ENCODE assay signal across 1 cellular context in genomic region chr3:171935261-171936123, GRCh38.
TF ChIP-seq lines count a peak whose summit lies in the region.

No MANE protein-coding gene starts in this region.

TF ChIP-seq in A549, 52 proteins besides CTCF, POLR2A, EP300 and RAD21 (continued from another document):
- TF ChIP-seq, protein P1, sequence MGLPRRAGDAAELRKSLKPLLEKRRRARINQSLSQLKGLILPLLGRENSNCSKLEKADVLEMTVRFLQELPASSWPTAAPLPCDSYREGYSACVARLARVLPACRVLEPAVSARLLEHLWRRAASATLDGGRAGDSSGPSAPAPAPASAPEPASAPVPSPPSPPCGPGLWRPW (IDR thresholded peaks at IDR 0.05) = no peak
- TF ChIP-seq TP53 (CRISPR knock-in tag; IDR thresholded peaks at IDR 0.05) = no peak
TF ChIP-seq in A549: peak in this region for 0.
